In genomic region chrX:2514131-2514530, GRCh38 we compare ENCODE assay signal across 22 cellular contexts. TPM values are rescaled to one million over a fixed set of nuclear protein-coding genes. Genes with fewer than 3 reads are reported as not detected.
DNase-seq lines count a peak whose midpoint lies in the region; ATAC-seq, FAIRE-seq and TF ChIP-seq lines count a peak whose summit lies in the region.
"Had no signal": no experiment of that assay in that cellular context is flagged by ENCODE, and none has a peak within 500 bp of the region (broad histone marks: within the 10 kb centered on the region; RNA-seq: fewer than 3 reads in every experiment).

No MANE protein-coding gene starts in this region.

- no peak for TF ChIP-seq RAD21 in SK-N-SH (IDR thresholded peaks at IDR 0.05; ENCODE audit: low read length)

- CTCF ChIA-PET in SK-N-SH (lab: Yijun Ruan, JAX), result no interaction called here

- POLR2A ChIA-PET in SK-N-SH (lab: Yijun Ruan, JAX), result no interaction called here

- no peaks in the 10 kb centered on the region for H3F3A ChIP-seq in SK-N-SH (replicated peaks; ENCODE audit: insufficient read depth)

- peak overlapping the region in 2 of 3 donors; percentile 2 to 40 for H3K27ac Mint-ChIP-seq in IgD-negative memory B cell
- H3K27ac Mint-ChIP-seq: CD8-positive, alpha-beta T cell; T-cell had no signal

- no peaks in the 10 kb centered on the region for H4K20me1 ChIP-seq in SK-N-SH (ENCODE audit: insufficient read depth)

- H3K27ac ChIP-seq in coronary artery (no peak overlapping the region), thymus (ENCODE audit: low read depth) (peak overlapping the region; percentile 31), foreskin keratinocyte (no peak overlapping the region), stomach (no peak overlapping the region), SK-N-SH (ENCODE audit: low read depth in 2 of 2, low read length in 1 of 2) (no peak overlapping the region)
- H3K27ac ChIP-seq: Peyer's patch had no signal

- ATAC-seq in GM18907 (IDR thresholded peaks at IDR 0.05; ENCODE audit: unreplicated experiment), result no peak
- no peak for ATAC-seq in foreskin keratinocyte
- ATAC-seq: CD8-positive, alpha-beta T cell; Right ventricle myocardium inferior; T-cell had no signal

- H3K4me2 ChIP-seq in SK-N-SH, result no peak overlapping the region

- H3K79me2 ChIP-seq in SK-N-SH (ENCODE audit: insufficient read depth), result no peaks in the 10 kb centered on the region

- H3K27me3 ChIP-seq in thymus (ENCODE audit: control insufficient read depth, insufficient read depth) (no peaks in the 10 kb centered on the region), foreskin keratinocyte (no peaks in the 10 kb centered on the region), stomach (peaks cover 0 to 3% (median 0%) of the 10 kb centered on the region in 3 donors), SK-N-SH (ENCODE audit: insufficient read depth) (no peaks in the 10 kb centered on the region; the same call in 1 of the 2 replicates)
- H3K27me3 ChIP-seq: Peyer's patch had no signal

- 23% methylated on average over 5 of the region's 5 CpGs for WGBS in thymus
- 55 to 75% (median 64%) methylated on average over 5 of the region's 5 CpGs for WGBS in stomach, 5 donors
- 42% methylated on average over 5 of the region's 5 CpGs for WGBS in SK-N-SH (ENCODE audit: low lambda C conversion rate)

- no peaks in the 10 kb centered on the region for H3K9me3 Mint-ChIP-seq in IgD-negative memory B cell
- H3K9me3 Mint-ChIP-seq: CD8-positive, alpha-beta T cell; H9; T-cell had no signal

- TF ChIP-seq POLR2A in GM12891 (IDR thresholded peaks at IDR 0.05; ENCODE audit: low read depth, low read length) (no peak), stomach (IDR thresholded peaks at IDR 0.05) (no peak)

- no peak overlapping the region for H2AFZ ChIP-seq in SK-N-SH (ENCODE audit: low read depth)

- no peaks in the 10 kb centered on the region for H3K9me3 ChIP-seq in thymus (ENCODE audit: control insufficient read depth)
- H3K9me3 ChIP-seq in stomach, result no peaks in the 10 kb centered on the region
- no peaks in the 10 kb centered on the region for H3K9me3 ChIP-seq in SK-N-SH
- H3K9me3 ChIP-seq: Peyer's patch had no signal

- H3K4me1 Mint-ChIP-seq in IgD-negative memory B cell, result peaks cover 21 to 30% (median 27%) of the 10 kb centered on the region in 3 donors

- H3K9ac ChIP-seq in SK-N-SH, result no peak overlapping the region

- no peak overlapping the region for H3K4me3 ChIP-seq in coronary artery
- H3K4me3 ChIP-seq in thymus (ENCODE audit: low read length), result no peak overlapping the region
- no peak overlapping the region for H3K4me3 ChIP-seq in stomach
- H3K4me3 ChIP-seq in SK-N-SH (ENCODE audit: low read depth in 2 of 2, low read length in 1 of 2), result no peak overlapping the region
- H3K4me3 ChIP-seq: Peyer's patch had no signal

- FAIRE-seq in GM12891 (lab: Jason Lieb, UNC), result peak; percentile 55
- FAIRE-seq: D721Med had no signal

- no peak for DNase-seq in GM12891 (ENCODE audit: insufficient read length, low spot score)
- peak; percentile 3 for DNase-seq in coronary artery (ENCODE audit: low spot score)
- DNase-seq in foreskin keratinocyte, result no peak
- no peak for DNase-seq in stomach
- no peak for DNase-seq in SK-N-SH
- DNase-seq: CD8-positive, alpha-beta T cell; DMS79; H9; KBM-7; NCI-H1436 treated with DMSO at 0.1 percent for 48 hours; NCI-H2029 treated with DMSO at 0.1 percent for 48 hours; NCI-H2171 treated with DMSO at 0.1 percent for 48 hours; NCI-H510A; NCI-H774; Peyer's patch; T-cell; T-helper 9 cell had no signal

- intact Hi-C loops in stomach (cut with DNase I; ENCODE audit: low total_unique reads), result no loop called here

- H3K36me3 Mint-ChIP-seq in IgD-negative memory B cell, result no peaks in the 10 kb centered on the region
- H3K36me3 Mint-ChIP-seq: CD8-positive, alpha-beta T cell; T-cell had no signal

- TF ChIP-seq CTCF in coronary artery (IDR thresholded peaks at IDR 0.05) (no peak), foreskin keratinocyte (conservative IDR thresholded peaks at IDR 0.05) (no peak), stomach (IDR thresholded peaks at IDR 0.05) (no peak), SK-N-SH (IDR thresholded peaks at IDR 0.05) (no peak)

- no peaks in the 10 kb centered on the region for H3K9me2 ChIP-seq in SK-N-SH

- H3K4me1 ChIP-seq in thymus (ENCODE audit: control insufficient read depth, insufficient read depth, low read length) (peaks cover 16% of the 10 kb centered on the region), foreskin keratinocyte (no peaks in the 10 kb centered on the region), stomach (no peaks in the 10 kb centered on the region), SK-N-SH (ENCODE audit: control insufficient read depth in 1 of 2, insufficient read depth in 2 of 2, low read depth in 1 of 2, low read length in 1 of 2) (no peaks in the 10 kb centered on the region)
- H3K4me1 ChIP-seq: Peyer's patch had no signal

- H3K36me3 ChIP-seq in thymus (ENCODE audit: control insufficient read depth, insufficient read depth) (no peaks in the 10 kb centered on the region), stomach (no peaks in the 10 kb centered on the region), SK-N-SH (replicated peaks in 1 of 2; ENCODE audit: control insufficient read depth in 1 of 2, insufficient read depth in 2 of 2, low read length in 1 of 2) (no peaks in the 10 kb centered on the region)
- H3K36me3 ChIP-seq: Peyer's patch had no signal

- no peak for TF ChIP-seq EP300 in stomach (IDR thresholded peaks at IDR 0.05)
- no peak for TF ChIP-seq EP300 in SK-N-SH (IDR thresholded peaks at IDR 0.05; ENCODE audit: borderline replicate concordance in 1 of 2, low read depth in 1 of 2, low read length in 1 of 2)

- no peaks in the 10 kb centered on the region for H3K27me3 Mint-ChIP-seq in IgD-negative memory B cell

- peak overlapping the region in 1 of 4 donors; percentile 88 for H3K4me3 Mint-ChIP-seq in IgD-negative memory B cell
- H3K4me3 Mint-ChIP-seq: CD8-positive, alpha-beta T cell; H9; T-cell had no signal

TF ChIP-seq in GM12891, 5 proteins besides CTCF, POLR2A, EP300 and RAD21:
- TF ChIP-seq POU2F2 (IDR thresholded peaks at IDR 0.05; ENCODE audit: low read depth, low read length), result no peak
- TF ChIP-seq TAF1 (IDR thresholded peaks at IDR 0.05; ENCODE audit: low read depth, low read length), result no peak
- TF ChIP-seq POLR2AphosphoS5 (IDR thresholded peaks at IDR 0.05; ENCODE audit: low read depth, low read length), result no peak

TF ChIP-seq in SK-N-SH, 30 proteins besides CTCF, POLR2A, EP300 and RAD21:
- no peak for TF ChIP-seq FOXM1 (IDR thresholded peaks at IDR 0.05; ENCODE audit: low read depth)
- TF ChIP-seq MAX (IDR thresholded peaks at IDR 0.05; ENCODE audit: low read depth), result no peak
- TF ChIP-seq NRF1 (IDR thresholded peaks at IDR 0.05; ENCODE audit: low read depth, low read length), result no peak
- no peak for TF ChIP-seq POLR2AphosphoS5 (IDR thresholded peaks at IDR 0.05; ENCODE audit: low read depth, low read length)

RNA-seq across cellular contexts. Expression of gene DHRSX, which starts 13.4 kb away (rescaled TPM):
- 19.1 TPM for polyA plus RNA-seq in GM12891 (2012; ENCODE audit: low read depth, missing spikeins)
- polyA plus RNA-seq in IgD-negative memory B cell, result 27.5 TPM
- 11.2 TPM for polyA plus RNA-seq in thymus
- 18.8 and 22.2 TPM in 2 replicates for total RNA-seq in foreskin keratinocyte
- polyA plus RNA-seq in foreskin keratinocyte, result 26.5 and 29.4 TPM in 2 replicates
- 10 to 100 TPM; 17.7 to 69.4 (median 23.7) TPM for total RNA-seq in stomach
- 10 to 100 TPM; 11.2 to 19.6 (median 12.9) TPM for polyA plus RNA-seq in stomach
- polyA plus RNA-seq in SK-N-SH (2012; rRNA removed), result 33.8 and 34.3 TPM in 2 replicates
- 27.1 and 33.9 TPM in 2 replicates for polyA plus RNA-seq in SK-N-SH (2012; cell fraction: cytosol; rRNA removed)
- 33.8 and 50.0 TPM in 2 replicates for polyA plus RNA-seq in SK-N-SH (2012; cell fraction: nucleus; rRNA removed)

RNA-seq across cellular contexts. Expression of gene ZBED1, which starts 13.4 kb away (rescaled TPM):
- polyA plus RNA-seq in GM12891 (2012; ENCODE audit: low read depth, missing spikeins), result 26.6 TPM
- polyA plus RNA-seq in IgD-negative memory B cell (45.0 TPM), thymus (23.7 TPM), foreskin keratinocyte (11.5 and 14.3 TPM in 2 replicates), stomach (10 to 100 TPM; 10.9 to 20.2 (median 13.9) TPM), SK-N-SH (2012; rRNA removed) (16.6 and 16.7 TPM in 2 replicates)
- total RNA-seq in foreskin keratinocyte (23.1 and 25.3 TPM in 2 replicates), stomach (10 to 100 TPM; 11.1 to 61.4 (median 31.2) TPM)
- 10.1 and 14.9 TPM in 2 replicates for polyA plus RNA-seq in SK-N-SH (2012; cell fraction: cytosol; rRNA removed)
- polyA plus RNA-seq in SK-N-SH (2012; cell fraction: nucleus; rRNA removed), result 7.2 and 8.4 TPM in 2 replicates
